1 cellular context compared by ENCODE assay signal in genomic region chrX:151082077-151082948, GRCh38.
TF ChIP-seq lines count a peak whose summit lies in the region.

No MANE protein-coding gene starts in this region.

TF ChIP-seq in HepG2, 621 proteins besides CTCF, POLR2A, EP300 and RAD21 (continued from another document):
- no peak for TF ChIP-seq ZBTB34 (CRISPR knock-in tag; IDR thresholded peaks at IDR 0.05)
- TF ChIP-seq NFYB (CRISPR knock-in tag; IDR thresholded peaks at IDR 0.05), result no peak
- no peak for TF ChIP-seq DMTF1 (CRISPR knock-in tag; IDR thresholded peaks at IDR 0.05)
- TF ChIP-seq, protein P1, sequence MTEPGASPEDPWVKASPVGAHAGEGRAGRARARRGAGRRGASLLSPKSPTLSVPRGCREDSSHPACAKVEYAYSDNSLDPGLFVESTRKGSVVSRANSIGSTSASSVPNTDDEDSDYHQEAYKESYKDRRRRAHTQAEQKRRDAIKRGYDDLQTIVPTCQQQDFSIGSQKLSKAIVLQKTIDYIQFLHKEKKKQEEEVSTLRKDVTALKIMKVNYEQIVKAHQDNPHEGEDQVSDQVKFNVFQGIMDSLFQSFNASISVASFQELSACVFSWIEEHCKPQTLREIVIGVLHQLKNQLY (CRISPR knock-in tag; IDR thresholded peaks at IDR 0.05), result no peak
- no peak for TF ChIP-seq ZSCAN12 (CRISPR knock-in tag; IDR thresholded peaks at IDR 0.05)
- TF ChIP-seq SMARCC2 (IDR thresholded peaks at IDR 0.05), result no peak
- no peak for TF ChIP-seq CHD2 (IDR thresholded peaks at IDR 0.05; ENCODE audit: low read depth, low read length)
- no peak for TF ChIP-seq ZNF557 (CRISPR knock-in tag; IDR thresholded peaks at IDR 0.05)
- TF ChIP-seq HCFC1 (IDR thresholded peaks at IDR 0.05; ENCODE audit: low read depth, low read length), result no peak
- no peak for TF ChIP-seq SMAD9 (CRISPR knock-in tag; IDR thresholded peaks at IDR 0.05)
- TF ChIP-seq FOXK1 (CRISPR knock-in tag; IDR thresholded peaks at IDR 0.05; ENCODE audit: borderline replicate concordance, low read depth), result no peak
- no peak for TF ChIP-seq ZNF607 (CRISPR knock-in tag; IDR thresholded peaks at IDR 0.05; ENCODE audit: borderline replicate concordance)
- TF ChIP-seq MYPOP (CRISPR knock-in tag; IDR thresholded peaks at IDR 0.05), result peak; percentile 62; the same call in 1 of the 2 replicates
- TF ChIP-seq KLF13 (CRISPR knock-in tag; IDR thresholded peaks at IDR 0.05), result no peak
- TF ChIP-seq NRL (CRISPR knock-in tag; IDR thresholded peaks at IDR 0.05; ENCODE audit: borderline replicate concordance), result no peak
- TF ChIP-seq CENPT (CRISPR knock-in tag; IDR thresholded peaks at IDR 0.05; ENCODE audit: low read depth), result no peak
- TF ChIP-seq, protein P2, sequence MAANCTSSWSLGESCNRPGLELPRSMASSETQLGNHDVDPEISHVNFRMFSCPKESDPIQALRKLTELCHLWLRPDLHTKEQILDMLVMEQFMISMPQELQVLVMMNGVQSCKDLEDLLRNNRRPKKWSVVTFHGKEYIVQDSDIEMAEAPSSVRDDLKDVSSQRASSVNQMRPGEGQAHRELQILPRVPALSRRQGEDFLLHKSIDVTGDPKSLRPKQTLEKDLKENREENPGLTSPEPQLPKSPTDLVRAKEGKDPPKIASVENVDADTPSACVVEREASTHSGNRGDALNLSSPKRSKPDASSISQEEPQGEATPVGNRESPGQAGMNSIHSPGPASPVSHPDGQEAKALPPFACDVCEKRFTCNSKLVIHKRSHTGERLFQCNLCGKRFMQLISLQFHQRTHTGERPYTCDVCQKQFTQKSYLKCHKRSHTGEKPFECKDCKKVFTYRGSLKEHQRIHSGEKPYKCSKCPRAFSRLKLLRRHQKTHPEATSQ (CRISPR knock-in tag; IDR thresholded peaks at IDR 0.05; ENCODE audit: borderline replicate concordance), result no peak
- TF ChIP-seq XRCC5 (optimal IDR thresholded peaks at IDR 0.05; ENCODE audit: low read length), result peak; percentile 39
- TF ChIP-seq ZNF121 (CRISPR knock-in tag; IDR thresholded peaks at IDR 0.05), result no peak
- TF ChIP-seq, protein P3, sequence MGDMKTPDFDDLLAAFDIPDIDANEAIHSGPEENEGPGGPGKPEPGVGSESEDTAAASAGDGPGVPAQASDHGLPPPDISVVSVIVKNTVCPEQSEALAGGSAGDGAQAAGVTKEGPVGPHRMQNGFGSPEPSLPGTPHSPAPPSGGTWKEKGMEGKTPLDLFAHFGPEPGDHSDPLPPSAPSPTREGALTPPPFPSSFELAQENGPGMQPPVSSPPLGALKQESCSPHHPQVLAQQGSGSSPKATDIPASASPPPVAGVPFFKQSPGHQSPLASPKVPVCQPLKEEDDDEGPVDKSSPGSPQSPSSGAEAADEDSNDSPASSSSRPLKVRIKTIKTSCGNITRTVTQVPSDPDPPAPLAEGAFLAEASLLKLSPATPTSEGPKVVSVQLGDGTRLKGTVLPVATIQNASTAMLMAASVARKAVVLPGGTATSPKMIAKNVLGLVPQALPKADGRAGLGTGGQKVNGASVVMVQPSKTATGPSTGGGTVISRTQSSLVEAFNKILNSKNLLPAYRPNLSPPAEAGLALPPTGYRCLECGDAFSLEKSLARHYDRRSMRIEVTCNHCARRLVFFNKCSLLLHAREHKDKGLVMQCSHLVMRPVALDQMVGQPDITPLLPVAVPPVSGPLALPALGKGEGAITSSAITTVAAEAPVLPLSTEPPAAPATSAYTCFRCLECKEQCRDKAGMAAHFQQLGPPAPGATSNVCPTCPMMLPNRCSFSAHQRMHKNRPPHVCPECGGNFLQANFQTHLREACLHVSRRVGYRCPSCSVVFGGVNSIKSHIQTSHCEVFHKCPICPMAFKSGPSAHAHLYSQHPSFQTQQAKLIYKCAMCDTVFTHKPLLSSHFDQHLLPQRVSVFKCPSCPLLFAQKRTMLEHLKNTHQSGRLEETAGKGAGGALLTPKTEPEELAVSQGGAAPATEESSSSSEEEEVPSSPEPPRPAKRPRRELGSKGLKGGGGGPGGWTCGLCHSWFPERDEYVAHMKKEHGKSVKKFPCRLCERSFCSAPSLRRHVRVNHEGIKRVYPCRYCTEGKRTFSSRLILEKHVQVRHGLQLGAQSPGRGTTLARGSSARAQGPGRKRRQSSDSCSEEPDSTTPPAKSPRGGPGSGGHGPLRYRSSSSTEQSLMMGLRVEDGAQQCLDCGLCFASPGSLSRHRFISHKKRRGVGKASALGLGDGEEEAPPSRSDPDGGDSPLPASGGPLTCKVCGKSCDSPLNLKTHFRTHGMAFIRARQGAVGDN (CRISPR knock-in tag; IDR thresholded peaks at IDR 0.05), result peak; percentile 62
- no peak for TF ChIP-seq ZBTB4 (CRISPR knock-in tag; IDR thresholded peaks at IDR 0.05; ENCODE audit: borderline replicate concordance)
- no peak for TF ChIP-seq STAT6 (CRISPR knock-in tag; IDR thresholded peaks at IDR 0.05; ENCODE audit: borderline replicate concordance)
- TF ChIP-seq STAG1 (CRISPR knock-in tag; IDR thresholded peaks at IDR 0.05), result peak; percentile 85
- no peak for TF ChIP-seq HNRNPK (IDR thresholded peaks at IDR 0.05; ENCODE audit: low read depth, low read length, poor library complexity, severe bottlenecking)
- peak; percentile 31; the same call in 1 of the 2 replicates for TF ChIP-seq NFKB2 (CRISPR knock-in tag; IDR thresholded peaks at IDR 0.05; ENCODE audit: borderline replicate concordance)
- TF ChIP-seq, protein P4, sequence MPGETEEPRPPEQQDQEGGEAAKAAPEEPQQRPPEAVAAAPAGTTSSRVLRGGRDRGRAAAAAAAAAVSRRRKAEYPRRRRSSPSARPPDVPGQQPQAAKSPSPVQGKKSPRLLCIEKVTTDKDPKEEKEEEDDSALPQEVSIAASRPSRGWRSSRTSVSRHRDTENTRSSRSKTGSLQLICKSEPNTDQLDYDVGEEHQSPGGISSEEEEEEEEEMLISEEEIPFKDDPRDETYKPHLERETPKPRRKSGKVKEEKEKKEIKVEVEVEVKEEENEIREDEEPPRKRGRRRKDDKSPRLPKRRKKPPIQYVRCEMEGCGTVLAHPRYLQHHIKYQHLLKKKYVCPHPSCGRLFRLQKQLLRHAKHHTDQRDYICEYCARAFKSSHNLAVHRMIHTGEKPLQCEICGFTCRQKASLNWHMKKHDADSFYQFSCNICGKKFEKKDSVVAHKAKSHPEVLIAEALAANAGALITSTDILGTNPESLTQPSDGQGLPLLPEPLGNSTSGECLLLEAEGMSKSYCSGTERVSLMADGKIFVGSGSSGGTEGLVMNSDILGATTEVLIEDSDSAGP (CRISPR knock-in tag; IDR thresholded peaks at IDR 0.05; ENCODE audit: borderline replicate concordance), result peak; percentile 35; the same call in 1 of the 2 replicates
- TF ChIP-seq HNRNPLL (IDR thresholded peaks at IDR 0.05; ENCODE audit: low read depth, low read length, poor library complexity, severe bottlenecking), result peak; percentile 99
- TF ChIP-seq PCBP1 (IDR thresholded peaks at IDR 0.05; ENCODE audit: borderline replicate concordance, low read depth, low read length), result 0 out of 2 replicates have a peak, but pooled peaks have one; percentile 71
